In the genomic region with DNA sequence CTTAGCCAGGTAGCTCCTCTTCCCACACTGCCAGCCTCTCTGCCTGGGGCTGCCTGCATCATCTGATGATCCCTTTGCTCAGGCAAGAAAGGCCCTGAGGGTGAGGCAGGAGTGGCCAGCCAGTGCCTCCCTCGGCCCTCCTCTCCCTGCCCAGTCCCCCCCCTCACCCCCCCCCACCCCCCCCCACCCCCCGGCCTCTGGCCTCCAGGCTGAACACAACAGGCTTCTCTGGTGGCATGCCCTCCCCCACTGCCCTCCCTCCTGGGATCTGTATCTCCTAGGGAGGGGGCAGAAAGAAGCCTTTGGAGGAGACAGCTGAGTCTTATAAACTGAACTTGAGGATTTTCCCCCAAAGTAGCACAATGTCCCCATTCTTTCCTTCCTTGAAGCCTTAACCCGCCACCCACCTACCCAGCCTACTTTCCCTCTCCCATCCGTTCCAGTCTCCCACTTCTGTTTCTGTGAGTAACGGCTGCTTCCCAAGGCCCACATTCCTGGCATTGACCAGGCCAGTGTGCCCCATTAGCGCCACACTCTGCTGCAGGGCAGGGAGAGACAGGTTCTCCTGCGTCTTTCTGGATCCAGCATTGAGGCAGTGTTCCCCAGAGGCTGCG, we compare ENCODE assay signal across 14 cellular contexts.
DNase-seq lines count a peak whose midpoint lies in the region; ATAC-seq and TF ChIP-seq lines count a peak whose summit lies in the region.
"Had no signal": no experiment of that assay in that cellular context is flagged by ENCODE, and none has a peak within 500 bp of the region (broad histone marks: within the 10 kb centered on the region; RNA-seq: fewer than 3 reads in every experiment).

No MANE protein-coding gene starts in this region.

- ATAC-seq in left cardiac atrium: peak; percentile 38 to 42
- ATAC-seq: activated CD4-positive, CD25-positive, alpha-beta regulatory T cell treated with anti-CD3 and anti-CD28 coated beads, Interleukin-2, amount 50 U/mL, for 24 hours had no signal

- H2BK12ac ChIP-seq in trophoblast cell (ENCODE audit: low read length): no peak overlapping the region

- POLR2A ChIA-PET in Caco-2 (lab: Charles Lee): no interaction called here

- H3K4me2 ChIP-seq in trophoblast cell (ENCODE audit: low read length): no peak overlapping the region

- H3K79me1 ChIP-seq in trophoblast cell (ENCODE audit: low read length): peaks cover 3% of the 10 kb centered on the region

- TF ChIP-seq CTCF in Caco-2 (IDR thresholded peaks at IDR 0.05; ENCODE audit: insufficient read depth in 1 of 2, low read depth in 1 of 2, low read length in 1 of 2, severe bottlenecking in 1 of 2, unreplicated experiment in 1 of 2) (no peak), brain microvascular endothelial cell (IDR thresholded peaks at IDR 0.05; ENCODE audit: low read depth, low read length, missing control alignments) (no peak)

- H4K91ac ChIP-seq in trophoblast cell (ENCODE audit: low read depth, low read length): no peak overlapping the region

- no peak overlapping the region for H3K23ac ChIP-seq in trophoblast cell (ENCODE audit: low read length)

- H4K12ac ChIP-seq in trophoblast cell (ENCODE audit: low read depth, low read length): no peak overlapping the region

- H2BK5ac ChIP-seq in trophoblast cell (ENCODE audit: low read depth, low read length, poor library complexity): no peak overlapping the region

- H3K27ac ChIP-seq in trophoblast cell (ENCODE audit: low read depth, low read length) (no peak overlapping the region), brain microvascular endothelial cell (no peak overlapping the region)

- peaks cover 33% of the 10 kb centered on the region for H3K36me3 Mint-ChIP-seq in Caco-2 (ENCODE audit: insufficient read depth, unreplicated experiment)

- H2AFZ ChIP-seq in trophoblast cell (ENCODE audit: insufficient read depth, low read length, poor library complexity): peak overlapping the region; percentile 25

- no peak overlapping the region for H2BK120ac ChIP-seq in trophoblast cell (ENCODE audit: insufficient read depth, low read length, poor library complexity)

- BruUV-seq in Caco-2 (replicated peaks; lab: Mats Ljungman, UMichigan): no TSS peak

- no peaks in the 10 kb centered on the region for H3K9me3 Mint-ChIP-seq in Caco-2 (ENCODE audit: unreplicated experiment)

- CTCF ChIA-PET in Caco-2 (lab: Charles Lee): interaction anchor here (0.6 to 1.0 kb wide), 4 partner anchors 20 to 90 kb away, joined by 3 to 4 read pairs (median 4); no protein-coding TSS in a partner anchor

- H3K4me1 Mint-ChIP-seq in Caco-2 (ENCODE audit: low read depth, unreplicated experiment): peaks cover 27% of the 10 kb centered on the region

- no peaks in the 10 kb centered on the region for H3K27me3 Mint-ChIP-seq in Caco-2 (ENCODE audit: insufficient read depth, unreplicated experiment)

- H3K4me1 ChIP-seq in Caco-2: peaks cover 36% of the 10 kb centered on the region
- H3K4me1 ChIP-seq in trophoblast cell (ENCODE audit: control insufficient read depth in 1 of 2, insufficient read depth in 2 of 2, low read length in 2 of 2): peaks cover 16 to 18% of the 10 kb centered on the region in 2 experiments

- no peak overlapping the region for H3K9ac ChIP-seq in trophoblast cell (ENCODE audit: low read length)

- no peak overlapping the region for H3K4me3 Mint-ChIP-seq in Caco-2 (ENCODE audit: unreplicated experiment)

- H3K36me3 ChIP-seq in Caco-2 (ENCODE audit: control insufficient read depth, insufficient read depth, low read length): no peaks in the 10 kb centered on the region; the same call in none of the 2 replicates
- H3K36me3 ChIP-seq in trophoblast cell (ENCODE audit: control insufficient read depth in 1 of 2, insufficient read depth in 2 of 2, low read length in 2 of 2): no peaks in the 10 kb centered on the region
- no peaks in the 10 kb centered on the region for H3K36me3 ChIP-seq in brain microvascular endothelial cell (replicated peaks)

- H3K27ac Mint-ChIP-seq in Caco-2 (ENCODE audit: unreplicated experiment): peak overlapping the region; percentile 39

- H3K27me3 ChIP-seq in Caco-2 (replicated peaks; ENCODE audit: control insufficient read depth, insufficient read depth, low read length) (no peaks in the 10 kb centered on the region), trophoblast cell (ENCODE audit: insufficient read depth, low read length) (no peaks in the 10 kb centered on the region), brain microvascular endothelial cell (replicated peaks) (peaks cover 3% of the 10 kb centered on the region)

- intact Hi-C loops in Caco-2 (cut with micrococcal nuclease; ENCODE audit: unreplicated experiment): no loop called here
- intact Hi-C loops in left cardiac atrium (cut with DNase I): no loop called here

- no CpG with 5 or more reads among the region's 8 CpGs for WGBS in trophoblast cell (ENCODE audit: extremely low coverage, insufficient coverage, insufficient read length)

- peak overlapping the region; percentile 54 for H3K18ac ChIP-seq in trophoblast cell (ENCODE audit: low read length)

- H2AK5ac ChIP-seq in trophoblast cell (ENCODE audit: low read length): no peak overlapping the region

- H3K4ac ChIP-seq in trophoblast cell (ENCODE audit: low read depth, low read length): no peak overlapping the region

- in situ Hi-C loops in SK-MEL-5 (cut with HindIII; ENCODE audit: low pct_unique_long_range_greater_than_20kb, low sequenced_read_pairs) (no loop called here), brain microvascular endothelial cell (cut with HindIII; ENCODE audit: low pct_ligation_motif_present, low sequenced_read_pairs) (no loop called here)

- DNase-seq in Caco-2 (peak; percentile 39 to 61), SK-MEL-5 (ENCODE audit: low read depth, low spot score) (peak; percentile 33), left cardiac atrium (no peak), trophoblast cell (no peak), GM19240 (ENCODE audit: insufficient read length, low spot score) (no peak), NCI-H2171 treated with DMSO at 0.1 percent for 48 hours (lab: John Stamatoyannopoulos, UW) (no peak), brain microvascular endothelial cell (no peak), C1 segment of cervical spinal cord (lab: John Stamatoyannopoulos, UW) (no peak)
- DNase-seq: DMS79 treated with DMSO at 0.1 percent for 48 hours; IMR-90; NCI-H1417 treated with DMSO at 0.1 percent for 48 hours; NCI-H526 treated with DMSO at 0.1 percent for 48 hours; stimulated activated CD4-positive, alpha-beta T cell treated with anti-CD3 and anti-CD28 coated beads, Interleukin-12 subunit alpha, Interleukin-12 subunit beta, amount 100 ng/mL, for 4 hours had no signal

- no peaks in the 10 kb centered on the region for H3K9me3 ChIP-seq in Caco-2
- no peaks in the 10 kb centered on the region for H3K9me3 ChIP-seq in trophoblast cell (ENCODE audit: insufficient read depth, low read depth, low read length)

- no peak overlapping the region for H3K4me3 ChIP-seq in Caco-2 (ENCODE audit: low read depth, low read length)
- H3K4me3 ChIP-seq in trophoblast cell (ENCODE audit: low read depth, low read length): no peak overlapping the region
- H3K4me3 ChIP-seq in brain microvascular endothelial cell (ENCODE audit: low read depth, low read length): no peak overlapping the region

- H4K8ac ChIP-seq in trophoblast cell (ENCODE audit: low read depth, low read length): peak overlapping the region; percentile 37

- H3K14ac ChIP-seq in trophoblast cell (ENCODE audit: low read length): no peak overlapping the region

- peaks cover 2% of the 10 kb centered on the region for H3K79me2 ChIP-seq in trophoblast cell (ENCODE audit: control insufficient read depth, insufficient read depth, low read length, poor library complexity)

Comparison
In these comparisons a context has a peak if more than half of its experiments do, and no peak if none do; other contexts are left out.
1. DNase-seq: peak in Caco-2 (2 of 2) and SK-MEL-5 (single experiment); none in left cardiac atrium (single experiment), trophoblast cell (0 of 2), GM19240 (single experiment), NCI-H2171 treated with DMSO at 0.1 percent for 48 hours (single experiment), brain microvascular endothelial cell (single experiment) and C1 segment of cervical spinal cord (0 of 14).